In the genomic region with DNA sequence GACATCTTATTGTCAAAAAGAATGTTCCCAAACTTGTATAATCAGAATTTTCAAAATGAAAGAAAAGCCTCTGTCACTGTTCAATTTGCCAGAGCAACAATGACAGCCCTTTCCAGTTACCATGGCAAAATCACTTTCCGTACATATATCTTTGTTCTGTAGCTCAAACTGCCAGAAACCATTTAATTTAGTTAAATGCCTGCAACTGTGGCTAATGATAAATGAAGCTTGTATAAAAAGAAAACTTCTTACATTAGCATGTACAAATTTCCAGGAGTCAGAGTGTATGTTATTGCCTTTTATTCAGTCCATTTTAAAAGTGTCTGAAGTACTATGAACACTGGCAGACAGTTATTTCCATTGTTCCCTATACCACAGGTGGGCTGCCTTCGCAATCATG, we compare ENCODE assay signal across 20 cellular contexts. TPM values are rescaled to one million over a fixed set of nuclear protein-coding genes. Genes with fewer than 3 reads are reported as not detected.
A peak's percentile ranks its signal among the peaks of the same experiment; 100 is the strongest.
DNase-seq lines count a peak whose midpoint lies in the region; ATAC-seq, FAIRE-seq and TF ChIP-seq lines count a peak whose summit lies in the region.
"Had no signal": no experiment of that assay in that cellular context is flagged by ENCODE, and none has a peak within 500 bp of the region (broad histone marks: within the 10 kb centered on the region; RNA-seq: fewer than 3 reads in every experiment).

No MANE protein-coding gene starts in this region.

- peaks cover 14% of the 10 kb centered on the region; the same call in 1 of the 2 replicates for H3K9me3 ChIP-seq in Karpas-422 (ENCODE audit: low read length)
- H3K9me3 ChIP-seq: SJCRH30 had no signal

- no peak for ATAC-seq in HG02852 (IDR thresholded peaks at IDR 0.05; ENCODE audit: unreplicated experiment)
- ATAC-seq: T-helper 17 cell had no signal

- H3K27me3 ChIP-seq in dorsolateral prefrontal cortex, result no peaks in the 10 kb centered on the region
- H3K27me3 ChIP-seq in Karpas-422 (ENCODE audit: low read length), result no peaks in the 10 kb centered on the region
- H3K27me3 ChIP-seq: SJCRH30 had no signal

- H4K20me1 ChIP-seq in Karpas-422 (ENCODE audit: insufficient read depth, low read depth, low read length), result no peaks in the 10 kb centered on the region

- TF ChIP-seq CTCF in dorsolateral prefrontal cortex (IDR thresholded peaks at IDR 0.05 in 54 of 56, conservative IDR thresholded peaks at IDR 0.05 in 2 of 56; ENCODE audit: low read depth in 1 of 56, partially characterized antibody in 56 of 56), result no peak

- no peak overlapping the region for H3K4me2 ChIP-seq in Karpas-422 (ENCODE audit: low read depth, low read length, poor library complexity, severe bottlenecking)
- H3K4me2 ChIP-seq: PC-9 had no signal

- no peaks in the 10 kb centered on the region for H3K36me3 ChIP-seq in Karpas-422 (ENCODE audit: insufficient read depth, low read length)
- H3K36me3 ChIP-seq: SJCRH30 had no signal

- H3K9me2 ChIP-seq in Karpas-422 (replicated peaks; ENCODE audit: insufficient read depth, low read length), result no peaks in the 10 kb centered on the region

- H3K9ac ChIP-seq in Karpas-422 (ENCODE audit: low read length), result no peak overlapping the region
- H3K9ac ChIP-seq: GM23248 had no signal

- DNase-seq in NCI-H1417 (lab: John Stamatoyannopoulos, UW), result peak in 2 of 3 experiments; percentile 11 to 83
- no peak for DNase-seq in NCI-H1417 treated with DMSO at 0.1 percent for 48 hours (lab: John Stamatoyannopoulos, UW)
- peak; percentile 31 for DNase-seq in NCI-H69 (lab: John Stamatoyannopoulos, UW)
- no peak for DNase-seq in dorsolateral prefrontal cortex
- DNase-seq in Karpas-422, result no peak
- DNase-seq in GM19239 (ENCODE audit: insufficient read length, low spot score), result no peak
- DNase-seq in NCI-H1048 (lab: John Stamatoyannopoulos, UW), result no peak
- DNase-seq: 8988T; CD4-positive, alpha-beta memory T cell; DMS79; GM23248; HCEC 1CT; MV-4-11; NCI-H187; NCI-H226; NCI-H526 treated with DMSO at 0.1 percent for 48 hours; PC-9; SJCRH30; T-helper 17 cell had no signal

- peak overlapping the region in 58 of 59 donors; percentile 46 to 99 (median 94) for H3K27ac ChIP-seq in dorsolateral prefrontal cortex
- no peak overlapping the region for H3K27ac ChIP-seq in Karpas-422 (ENCODE audit: low read length)
- H3K27ac ChIP-seq: GM23248, PC-9, SJCRH30 had no signal

- intact Hi-C loops in dorsolateral prefrontal cortex (cut with DNase I), result no loop called here

- no peaks in the 10 kb centered on the region for H3K79me2 ChIP-seq in Karpas-422 (ENCODE audit: low read length)

- no peak for FAIRE-seq in GM19239 (lab: Jason Lieb, UNC)

- no peak overlapping the region for H2AFZ ChIP-seq in Karpas-422 (ENCODE audit: low read length)
- H2AFZ ChIP-seq: GM23248, PC-9 had no signal

- H3K4me3 ChIP-seq in dorsolateral prefrontal cortex (peak overlapping the region in 41 of 59 donors; percentile 0 to 49 (median 23)), Karpas-422 (ENCODE audit: low read length) (no peak overlapping the region)
- H3K4me3 ChIP-seq: GM23248, PC-9, SJCRH30 had no signal

- H3K4me1 ChIP-seq in Karpas-422 (ENCODE audit: low read length), result no peaks in the 10 kb centered on the region
- H3K4me1 ChIP-seq: SJCRH30 had no signal

RNA-seq across cellular contexts. Expression of a gene that starts 30.4 kb away (rescaled TPM):
- total RNA-seq in dorsolateral prefrontal cortex, result 100 to 1,000 TPM in 119 of 120 experiments, 10 to 100 TPM in 1; 87.3 to 271 (median 162) TPM
- total RNA-seq in Karpas-422 (2014; rRNA removed; shearing (Covaris generic); ENCODE audit: low replicate concordance), result 3.6 and 4.7 TPM in 2 replicates
- total RNA-seq: GM23248 had no signal

Comparison
In these comparisons a context has a peak if more than half of its experiments do, and no peak if none do; other contexts are left out.
1. DNase-seq: peak in NCI-H1417 (2 of 3) and NCI-H69 (single experiment); none in NCI-H1417 treated with DMSO at 0.1 percent for 48 hours (single experiment), dorsolateral prefrontal cortex (0 of 10), Karpas-422 (single experiment), GM19239 (single experiment) and NCI-H1048 (single experiment).
2. RNA of a gene that starts 30.4 kb away (total RNA-seq): 87.3 to 271 TPM in dorsolateral prefrontal cortex; 3.6 to 4.7 TPM in Karpas-422; every median in the first group is over 10 times any median in the second.